Comparison of ENCODE assay signal across 16 cellular contexts in genomic region chr7:25009271-25009670, GRCh38. TPM values are rescaled to one million over a fixed set of nuclear protein-coding genes. Genes with fewer than 3 reads are reported as not detected.
A peak's percentile ranks its signal among the peaks of the same experiment; 100 is the strongest.
DNase-seq lines count a peak whose midpoint lies in the region; ATAC-seq and TF ChIP-seq lines count a peak whose summit lies in the region.
"Had no signal": no experiment of that assay in that cellular context is flagged by ENCODE, and none has a peak within 500 bp of the region (broad histone marks: within the 10 kb centered on the region; RNA-seq: fewer than 3 reads in every experiment).

No MANE protein-coding gene starts in this region.

- peaks cover 7% of the 10 kb centered on the region for H3K9me3 Mint-ChIP-seq in activated T-helper 2 cell treated with anti-CD3 and anti-CD28 coated beads, Interferon-gamma antibody, Interleukin-2, Interleukin-4, amounts not matched to agents 10 μg/mL and 5 μg/mL and 100 μg/mL, durations not matched to agents 14 hours and 24 hours and 36 hours

- no peak for ATAC-seq in HG03045 (IDR thresholded peaks at IDR 0.05; ENCODE audit: unreplicated experiment)
- ATAC-seq: GM12878, right cardiac atrium had no signal

- H3K4me1 Mint-ChIP-seq in activated T-helper 2 cell treated with anti-CD3 and anti-CD28 coated beads, Interferon-gamma antibody, Interleukin-2, Interleukin-4, amounts not matched to agents 10 μg/mL and 5 μg/mL and 100 μg/mL, durations not matched to agents 14 hours and 24 hours and 36 hours (ENCODE audit: low read depth), result peaks cover 9% of the 10 kb centered on the region

- H3K4me3 Mint-ChIP-seq in activated T-helper 2 cell treated with anti-CD3 and anti-CD28 coated beads, Interferon-gamma antibody, Interleukin-2, Interleukin-4, amounts not matched to agents 10 μg/mL and 5 μg/mL and 100 μg/mL, durations not matched to agents 14 hours and 24 hours and 36 hours (ENCODE audit: low read depth), result no peak overlapping the region

- H3K27me3 Mint-ChIP-seq in activated T-helper 2 cell treated with anti-CD3 and anti-CD28 coated beads, Interferon-gamma antibody, Interleukin-2, Interleukin-4, amounts not matched to agents 10 μg/mL and 5 μg/mL and 100 μg/mL, durations not matched to agents 14 hours and 24 hours and 36 hours (ENCODE audit: low read depth), result peaks cover 10% of the 10 kb centered on the region

- no peaks in the 10 kb centered on the region for H3K36me3 ChIP-seq in osteoblast (ENCODE audit: insufficient read depth, low read length)

- H2AFZ ChIP-seq in osteoblast (ENCODE audit: low read length), result peak overlapping the region; percentile 63

- intact Hi-C loops in activated T-helper 2 cell treated with anti-CD3 and anti-CD28 coated beads, Interferon-gamma antibody, Interleukin-2, Interleukin-4, amounts not matched to agents 10 μg/mL and 5 μg/mL and 100 μg/mL, durations not matched to agents 14 hours and 24 hours and 36 hours (cut with micrococcal nuclease), result no loop called here

- H3K27ac ChIP-seq in osteoblast (ENCODE audit: low read depth, low read length), result peak overlapping the region; percentile 77

- H3K9me3 ChIP-seq in osteoblast (ENCODE audit: low read depth, low read length), result no peaks in the 10 kb centered on the region

- H3K4me3 ChIP-seq in epithelial cell of esophagus (ENCODE audit: low read length) (no peak overlapping the region), osteoblast (ENCODE audit: insufficient read depth, low read length) (no peak overlapping the region)
- H3K4me3 ChIP-seq: GM12878 had no signal

- no peak overlapping the region for H3K27ac Mint-ChIP-seq in activated T-helper 2 cell treated with anti-CD3 and anti-CD28 coated beads, Interferon-gamma antibody, Interleukin-2, Interleukin-4, amounts not matched to agents 10 μg/mL and 5 μg/mL and 100 μg/mL, durations not matched to agents 14 hours and 24 hours and 36 hours

- no peaks in the 10 kb centered on the region for H3K27me3 ChIP-seq in osteoblast (ENCODE audit: insufficient read depth, low read length)

- H3K4me1 ChIP-seq in osteoblast (ENCODE audit: insufficient read depth, low read length), result peaks cover 30% of the 10 kb centered on the region

- H3K4me2 ChIP-seq in osteoblast (ENCODE audit: insufficient read depth, low read length), result no peak overlapping the region

- H3K79me2 ChIP-seq in osteoblast (ENCODE audit: insufficient read depth, low read length), result no peaks in the 10 kb centered on the region

- no peaks in the 10 kb centered on the region for H3K36me3 Mint-ChIP-seq in activated T-helper 2 cell treated with anti-CD3 and anti-CD28 coated beads, Interferon-gamma antibody, Interleukin-2, Interleukin-4, amounts not matched to agents 10 μg/mL and 5 μg/mL and 100 μg/mL, durations not matched to agents 14 hours and 24 hours and 36 hours (ENCODE audit: low read depth)

- no peaks in the 10 kb centered on the region for H4K20me1 ChIP-seq in osteoblast (ENCODE audit: insufficient read depth, low read length)

- TF ChIP-seq CTCF in epithelial cell of esophagus (IDR thresholded peaks at IDR 0.05; ENCODE audit: insufficient read depth, low read depth, low read length, missing control alignments), result no peak
- no peak for TF ChIP-seq CTCF in osteoblast (IDR thresholded peaks at IDR 0.05; ENCODE audit: extremely low read depth, low read depth, low read length)

- DNase-seq in ELR (ENCODE audit: low read depth) (peak; percentile 91), NCI-H226 (peak; percentile 98), epithelial cell of esophagus (ENCODE audit: low read depth) (peak; percentile 90), osteoblast (ENCODE audit: insufficient read length, low spot score, missing footprints) (peak; percentile 49), DMS79 treated with DMSO at 0.1 percent for 48 hours (lab: John Stamatoyannopoulos, UW) (no peak)
- DNase-seq in stimulated activated CD4-positive, alpha-beta T cell treated with anti-CD3 and anti-CD28 coated beads, Interleukin-4, amount 100 ng/mL, for 4 hours, result no peak
- no peak for DNase-seq in activated T-helper 2 cell treated with anti-CD3 and anti-CD28 coated beads, Interferon-gamma antibody, Interleukin-2, Interleukin-4, amounts not matched to agents 10 μg/mL and 5 μg/mL and 100 μg/mL, durations not matched to agents 14 hours and 24 hours and 36 hours (ENCODE audit: low spot score)
- DNase-seq: activated CD4-positive, alpha-beta T cell treated with anti-CD3 and anti-CD28 coated beads for 1 hour; activated T-cell treated with anti-CD3 and anti-CD28 coated beads, Interleukin-2, amount 50 U/mL, for 48 hours; central memory CD4-positive, alpha-beta T cell; H7; NCI-H187; NK-92 treated with Interleukin-12 subunit alpha and Interleukin-12 subunit beta, amount 100 ng/mL, for 24 hours; right cardiac atrium had no signal

RNA-seq across cellular contexts. Expression of gene OSBPL3, which starts 29.3 kb away (rescaled TPM):
- total RNA-seq in osteoblast, result 30.8 and 37.7 TPM in 2 replicates
- 74.2 and 76.2 TPM in 2 replicates for total RNA-seq in activated T-helper 2 cell treated with anti-CD3 and anti-CD28 coated beads, Interferon-gamma antibody, Interleukin-2, Interleukin-4, amounts not matched to agents 10 μg/mL and 5 μg/mL and 100 μg/mL, durations not matched to agents 14 hours and 24 hours and 36 hours

Comparison
In these comparisons a context has a peak if more than half of its experiments do, and no peak if none do; other contexts are left out.
1. DNase-seq: peak in ELR (single experiment), NCI-H226 (single experiment), epithelial cell of esophagus (single experiment) and osteoblast (single experiment); none in DMS79 treated with DMSO at 0.1 percent for 48 hours (single experiment), stimulated activated CD4-positive, alpha-beta T cell treated with anti-CD3 and anti-CD28 coated beads, Interleukin-4, amount 100 ng/mL, for 4 hours (0 of 2) and activated T-helper 2 cell treated with anti-CD3 and anti-CD28 coated beads, Interferon-gamma antibody, Interleukin-2, Interleukin-4, amounts not matched to agents 10 μg/mL and 5 μg/mL and 100 μg/mL, durations not matched to agents 14 hours and 24 hours and 36 hours (single experiment).